ENCODE assay signal across 2 cellular contexts in genomic region chr7:70474639-70475234, GRCh38.
TF ChIP-seq lines count a peak whose summit lies in the region.

No MANE protein-coding gene starts in this region.

TF ChIP-seq in liver, 16 proteins besides CTCF, POLR2A, EP300 and RAD21 (continued from another document):
- no peak for TF ChIP-seq REST (IDR thresholded peaks at IDR 0.05)
- TF ChIP-seq ATF3 (IDR thresholded peaks at IDR 0.05) = peak; percentile 82
- peak; percentile 51 for TF ChIP-seq HNF4G (IDR thresholded peaks at IDR 0.05)
- TF ChIP-seq ZBTB33 (IDR thresholded peaks at IDR 0.05) = no peak
- peak in 1 of 2 donors; percentile 41 for TF ChIP-seq EGR1 (IDR thresholded peaks at IDR 0.05; ENCODE audit: low read depth in 2 of 2)
- peak; percentile 77 for TF ChIP-seq YY1 (IDR thresholded peaks at IDR 0.05)
- TF ChIP-seq RXRA (IDR thresholded peaks at IDR 0.05) = peak; percentile 100
- no peak for TF ChIP-seq NR2F2 (IDR thresholded peaks at IDR 0.05)

TF ChIP-seq in HepG2, 621 proteins besides CTCF, POLR2A, EP300 and RAD21 (continued from another document):
- no peak for TF ChIP-seq HOMEZ (CRISPR knock-in tag; IDR thresholded peaks at IDR 0.05; ENCODE audit: low read depth)
- TF ChIP-seq ZSCAN29 (CRISPR knock-in tag; conservative IDR thresholded peaks at IDR 0.05) = no peak
- TF ChIP-seq HNRNPL (IDR thresholded peaks at IDR 0.05; ENCODE audit: low read depth, low read length) = no peak
- no peak for TF ChIP-seq NR2F1 (CRISPR knock-in tag; IDR thresholded peaks at IDR 0.05)
- no peak for TF ChIP-seq SOX6 (IDR thresholded peaks at IDR 0.05)
- TF ChIP-seq SOX6 (CRISPR knock-in tag; IDR thresholded peaks at IDR 0.05) = no peak
- no peak for TF ChIP-seq HNF1A (IDR thresholded peaks at IDR 0.05; ENCODE audit: low read depth)
- TF ChIP-seq HNF1A (CRISPR knock-in tag; IDR thresholded peaks at IDR 0.05; ENCODE audit: borderline replicate concordance) = no peak
